Comparison of ENCODE assay signal across 16 cellular contexts in the genomic region with DNA sequence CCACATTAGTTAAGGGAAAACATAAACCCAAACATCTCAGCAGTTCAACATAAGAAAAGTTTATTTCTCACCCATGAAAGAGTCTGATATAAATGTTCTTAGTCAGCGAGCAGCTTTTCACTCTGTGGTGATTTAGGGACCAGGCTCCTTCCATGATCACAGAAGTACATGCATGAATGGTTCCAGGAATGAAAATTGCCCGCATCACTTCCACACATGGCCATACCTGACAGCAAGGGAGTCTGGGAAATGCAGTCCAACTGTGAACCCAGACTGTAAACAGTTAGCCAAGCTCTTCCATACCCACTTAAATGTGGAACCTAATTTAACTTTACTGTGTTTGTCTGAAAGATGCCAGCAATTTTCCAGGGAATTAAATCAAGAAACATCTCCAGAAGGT.
DNase-seq lines count a peak whose midpoint lies in the region; ATAC-seq and TF ChIP-seq lines count a peak whose summit lies in the region.
"Had no signal": no experiment of that assay in that cellular context is flagged by ENCODE, and none has a peak within 500 bp of the region (broad histone marks: within the 10 kb centered on the region; RNA-seq: fewer than 3 reads in every experiment).

No MANE protein-coding gene starts in this region.

- in situ Hi-C loops in Caki2 (cut with HindIII; ENCODE audit: low pct_unique_long_range_greater_than_20kb, low sequenced_read_pairs): no loop called here

- H2AFZ ChIP-seq in mesenchymal stem cell (ENCODE audit: low read depth, low read length): no peak overlapping the region
- H2AFZ ChIP-seq: GM23338 had no signal

- H2BK12ac ChIP-seq in mesenchymal stem cell (ENCODE audit: low read length in 2 of 2): no peak overlapping the region

- no peak overlapping the region for H2AK5ac ChIP-seq in mesenchymal stem cell (ENCODE audit: low read length, severe bottlenecking)

- H3K4me1 Mint-ChIP-seq in activated naive CD4-positive, alpha-beta T cell treated with anti-CD3 and anti-CD28 coated beads, Interleukin-2, amount 10 ng/mL, durations not matched to agents 7 days and 5 days: no peaks in the 10 kb centered on the region
- H3K4me1 Mint-ChIP-seq: CD14-positive monocyte, GM23338, H9, IgD-negative memory B cell had no signal

- H3K4me3 ChIP-seq in mesenchymal stem cell (ENCODE audit: insufficient read depth in 1 of 2, low read depth in 1 of 2, low read length in 2 of 2): no peak overlapping the region
- H3K4me3 ChIP-seq: A549, GM23338 had no signal

- no peaks in the 10 kb centered on the region for H3K79me1 ChIP-seq in mesenchymal stem cell (replicated peaks; ENCODE audit: low read length, poor library complexity, severe bottlenecking)

- no peaks in the 10 kb centered on the region for H3K9me3 ChIP-seq in mesenchymal stem cell (ENCODE audit: control insufficient read depth, low read length)
- H3K9me3 ChIP-seq: A549 had no signal

- H2BK120ac ChIP-seq in mesenchymal stem cell (ENCODE audit: low read depth, low read length): no peak overlapping the region

- H3K18ac ChIP-seq in mesenchymal stem cell (ENCODE audit: low read depth in 1 of 2, low read length in 2 of 2): no peak overlapping the region

- WGBS in mesenchymal stem cell: 71% methylated on average over 2 of the region's 2 CpGs

- CTCF ChIA-PET in activated naive CD4-positive, alpha-beta T cell treated with anti-CD3 and anti-CD28 coated beads, Interleukin-2, amount 10 ng/mL, durations not matched to agents 7 days and 5 days (lab: Charles Lee): no interaction called here

- H3K27me3 ChIP-seq in mesenchymal stem cell (ENCODE audit: control insufficient read depth in 1 of 2, insufficient read depth in 1 of 2, low read length in 2 of 2): no peaks in the 10 kb centered on the region

- H3K9ac ChIP-seq in mesenchymal stem cell (ENCODE audit: low read length): no peak overlapping the region

- DNase-seq in Caki2 (ENCODE audit: low read depth) (peak; percentile 14), H4 (ENCODE audit: low spot score) (peak; percentile 10), glomerular visceral epithelial cell (ENCODE audit: extremely low spot score) (peak; percentile 7), mesenchymal stem cell (peak; percentile 24), DMS 273 (lab: John Stamatoyannopoulos, UW; ENCODE audit: unreplicated experiment) (no peak)
- no peak for DNase-seq in activated naive CD4-positive, alpha-beta T cell treated with anti-CD3 and anti-CD28 coated beads, Interleukin-2, amount 10 ng/mL, durations not matched to agents 7 days and 5 days
- DNase-seq: CD8-positive, alpha-beta T cell; COR-L47; DMS 273 treated with DMSO at 0.1 percent for 48 hours; H9 had no signal

- no peak overlapping the region for H2BK15ac ChIP-seq in mesenchymal stem cell (ENCODE audit: low read depth, poor library complexity, severe bottlenecking)

- H3K14ac ChIP-seq in mesenchymal stem cell (ENCODE audit: low read length in 2 of 2): no peak overlapping the region

- no peak overlapping the region for H3K23ac ChIP-seq in mesenchymal stem cell (ENCODE audit: low read length in 2 of 2)

- TF ChIP-seq POLR2A in GM18505 (IDR thresholded peaks at IDR 0.05; ENCODE audit: borderline replicate concordance, extremely low read depth, insufficient read depth, insufficient read length): no peak

- no peak overlapping the region for H3K4ac ChIP-seq in mesenchymal stem cell (ENCODE audit: low read depth in 1 of 2, low read length in 2 of 2)

- no peaks in the 10 kb centered on the region for H3K27me3 Mint-ChIP-seq in activated naive CD4-positive, alpha-beta T cell treated with anti-CD3 and anti-CD28 coated beads, Interleukin-2, amount 10 ng/mL, durations not matched to agents 7 days and 5 days

- H3K9me3 Mint-ChIP-seq in activated naive CD4-positive, alpha-beta T cell treated with anti-CD3 and anti-CD28 coated beads, Interleukin-2, amount 10 ng/mL, durations not matched to agents 7 days and 5 days: no peaks in the 10 kb centered on the region
- H3K9me3 Mint-ChIP-seq: CD14-positive monocyte; CD8-positive, alpha-beta T cell; GM23338; H9 had no signal

- H3K36me3 Mint-ChIP-seq in activated naive CD4-positive, alpha-beta T cell treated with anti-CD3 and anti-CD28 coated beads, Interleukin-2, amount 10 ng/mL, durations not matched to agents 7 days and 5 days: no peaks in the 10 kb centered on the region
- H3K36me3 Mint-ChIP-seq: CD14-positive monocyte; CD8-positive, alpha-beta T cell; IgD-negative memory B cell had no signal

- ATAC-seq in GM18868 (IDR thresholded peaks at IDR 0.05; ENCODE audit: unreplicated experiment) (no peak), GM18505 (IDR thresholded peaks at IDR 0.05; ENCODE audit: unreplicated experiment) (no peak)
- ATAC-seq: A549; CD8-positive, alpha-beta T cell; GM23338 had no signal

- H2BK5ac ChIP-seq in mesenchymal stem cell (ENCODE audit: low read depth, low read length, poor library complexity, severe bottlenecking): no peak overlapping the region

- no peak overlapping the region for H3K27ac Mint-ChIP-seq in activated naive CD4-positive, alpha-beta T cell treated with anti-CD3 and anti-CD28 coated beads, Interleukin-2, amount 10 ng/mL, durations not matched to agents 7 days and 5 days
- H3K27ac Mint-ChIP-seq: CD14-positive monocyte; CD8-positive, alpha-beta T cell; GM23338; H9; IgD-negative memory B cell had no signal

- no peak overlapping the region for H3K27ac ChIP-seq in mesenchymal stem cell (ENCODE audit: low read length, poor library complexity, severe bottlenecking)
- H3K27ac ChIP-seq: A549 had no signal

- H3K4me1 ChIP-seq in mesenchymal stem cell (ENCODE audit: control insufficient read depth, insufficient read depth, low read depth, low read length): no peaks in the 10 kb centered on the region
- H3K4me1 ChIP-seq: A549 had no signal

- H3K36me3 ChIP-seq in mesenchymal stem cell (ENCODE audit: control insufficient read depth in 1 of 2, insufficient read depth in 2 of 2, low read depth in 1 of 2, low read length in 2 of 2): no peaks in the 10 kb centered on the region

- H4K8ac ChIP-seq in mesenchymal stem cell (ENCODE audit: low read length): no peak overlapping the region

- H3K4me2 ChIP-seq in mesenchymal stem cell (ENCODE audit: low read length, poor library complexity, severe bottlenecking): no peak overlapping the region
- H3K4me2 ChIP-seq: A549, GM23338 had no signal

- H3K4me3 Mint-ChIP-seq in activated naive CD4-positive, alpha-beta T cell treated with anti-CD3 and anti-CD28 coated beads, Interleukin-2, amount 10 ng/mL, durations not matched to agents 7 days and 5 days: no peak overlapping the region
- H3K4me3 Mint-ChIP-seq: CD14-positive monocyte; CD8-positive, alpha-beta T cell; GM23338; H9; IgD-negative memory B cell had no signal

- no peak overlapping the region for H4K91ac ChIP-seq in mesenchymal stem cell (ENCODE audit: low read length)

Comparison
In these comparisons a context has a peak if more than half of its experiments do, and no peak if none do; other contexts are left out.
1. DNase-seq: peak in Caki2 (single experiment), H4 (single experiment), glomerular visceral epithelial cell (single experiment) and mesenchymal stem cell (single experiment); none in DMS 273 (single experiment) and activated naive CD4-positive, alpha-beta T cell treated with anti-CD3 and anti-CD28 coated beads, Interleukin-2, amount 10 ng/mL, durations not matched to agents 7 days and 5 days (single experiment).